ENCODE assay signal across 19 cellular contexts in genomic region chr6:108132863-108133262, GRCh38. TPM values are rescaled to one million over a fixed set of nuclear protein-coding genes. Genes with fewer than 3 reads are reported as not detected.
A peak's percentile ranks its signal among the peaks of the same experiment; 100 is the strongest.
DNase-seq lines count a peak whose midpoint lies in the region; ATAC-seq, FAIRE-seq and TF ChIP-seq lines count a peak whose summit lies in the region.
"Had no signal": no experiment of that assay in that cellular context is flagged by ENCODE, and none has a peak within 500 bp of the region (broad histone marks: within the 10 kb centered on the region; RNA-seq: fewer than 3 reads in every experiment).

No MANE protein-coding gene starts in this region.

- no peaks in the 10 kb centered on the region for H3K36me3 Mint-ChIP-seq in activated naive CD4-positive, alpha-beta T cell treated with anti-CD3 and anti-CD28 coated beads for 36 hours (ENCODE audit: low read depth)
- no peaks in the 10 kb centered on the region for H3K36me3 Mint-ChIP-seq in T-helper 17 cell (ENCODE audit: low read depth)
- no peaks in the 10 kb centered on the region for H3K36me3 Mint-ChIP-seq in stimulated activated naive B cell treated with anti-CD40 and anti-IgM and Interleukin-4, amounts not matched to agents 10 μg/mL and 1 μg/mL and 100 μg/mL, for 72 hours

- H3K27ac ChIP-seq in kidney (ENCODE audit: low read depth in 2 of 2, low read length in 2 of 2): no peak overlapping the region

- CTCF ChIA-PET in activated naive CD4-positive, alpha-beta T cell treated with anti-CD3 and anti-CD28 coated beads for 36 hours (lab: Charles Lee): no interaction called here

- H3K27me3 Mint-ChIP-seq in activated naive CD4-positive, alpha-beta T cell treated with anti-CD3 and anti-CD28 coated beads for 36 hours (ENCODE audit: low read depth): peaks cover 68% of the 10 kb centered on the region
- H3K27me3 Mint-ChIP-seq in T-helper 17 cell: peaks cover 79% of the 10 kb centered on the region
- H3K27me3 Mint-ChIP-seq in stimulated activated naive B cell treated with anti-CD40 and anti-IgM and Interleukin-4, amounts not matched to agents 10 μg/mL and 1 μg/mL and 100 μg/mL, for 72 hours: peaks cover 56 to 90% of the 10 kb centered on the region in 2 donors

- H3K4me3 ChIP-seq in iPS-15b (ENCODE audit: low read depth, low read length): peak overlapping the region; percentile 5
- no peak overlapping the region for H3K4me3 ChIP-seq in kidney (ENCODE audit: low read length in 2 of 2)

- peaks cover 86% of the 10 kb centered on the region for H3K27me3 ChIP-seq in iPS-15b (ENCODE audit: control insufficient read depth, insufficient read depth, low read length)

- H3K27ac Mint-ChIP-seq in activated naive CD4-positive, alpha-beta T cell treated with anti-CD3 and anti-CD28 coated beads for 36 hours: no peak overlapping the region
- H3K27ac Mint-ChIP-seq in T-helper 17 cell: no peak overlapping the region
- no peak overlapping the region for H3K27ac Mint-ChIP-seq in stimulated activated naive B cell treated with anti-CD40 and anti-IgM and Interleukin-4, amounts not matched to agents 10 μg/mL and 1 μg/mL and 100 μg/mL, for 72 hours
- H3K27ac Mint-ChIP-seq: T-helper 2 cell treated with Interferon-gamma antibody and Interleukin-4, amounts not matched to agents 5 μg/mL and 100 μg/mL, for 36 hours had no signal

- H3K4me1 ChIP-seq in iPS-15b (ENCODE audit: control insufficient read depth, insufficient read depth, low read length): peaks cover 19% of the 10 kb centered on the region
- H3K4me1 ChIP-seq in kidney (ENCODE audit: control insufficient read depth in 1 of 2, insufficient read depth in 1 of 2, low read depth in 1 of 2, low read length in 2 of 2): peaks cover 0 to 3% of the 10 kb centered on the region in 2 donors

- H3K9me3 ChIP-seq in T-helper 17 cell (ENCODE audit: control insufficient read depth, low read length, poor library complexity, severe bottlenecking) (no peaks in the 10 kb centered on the region), iPS-15b (ENCODE audit: control insufficient read depth, insufficient read depth, low read length) (no peaks in the 10 kb centered on the region), kidney (ENCODE audit: control insufficient read depth in 1 of 2, low read length in 2 of 2) (no peaks in the 10 kb centered on the region)

- no peak for DNase-seq in activated naive CD4-positive, alpha-beta T cell treated with anti-CD3 and anti-CD28 coated beads for 36 hours
- no peak for DNase-seq in activated naive CD4-positive, alpha-beta T cell treated with anti-CD3 and anti-CD28 coated beads, Interleukin-2, amount 50 U/mL, for 16 hours
- no peak for DNase-seq in T-helper 17 cell
- no peak for DNase-seq in stimulated activated naive B cell treated with anti-CD40 and anti-IgM and Interleukin-4, amounts not matched to agents 10 μg/mL and 1 μg/mL and 100 μg/mL, for 72 hours
- DNase-seq in D341Med (ENCODE audit: low spot score): no peak
- DNase-seq in nucleus accumbens (lab: John Stamatoyannopoulos, UW): no peak
- no peak for DNase-seq in kidney
- DNase-seq: ACHN; activated CD4-positive, alpha-beta T cell treated with anti-CD3 and anti-CD28 coated beads, Interleukin-2, amount 50 U/mL, for 1 hour; activated T-cell treated with anti-CD3 and anti-CD28 coated beads, Interleukin-2, amount 50 U/mL, for 4 hours; central memory CD4-positive, alpha-beta T cell; effector CD8-positive, alpha-beta T cell; NCI-H1105 had no signal

- H3K4me1 Mint-ChIP-seq in activated naive CD4-positive, alpha-beta T cell treated with anti-CD3 and anti-CD28 coated beads for 36 hours (ENCODE audit: low read depth): peaks cover 15% of the 10 kb centered on the region
- H3K4me1 Mint-ChIP-seq in T-helper 17 cell: peaks cover 5% of the 10 kb centered on the region
- H3K4me1 Mint-ChIP-seq in stimulated activated naive B cell treated with anti-CD40 and anti-IgM and Interleukin-4, amounts not matched to agents 10 μg/mL and 1 μg/mL and 100 μg/mL, for 72 hours: peaks cover 10 to 14% of the 10 kb centered on the region in 2 donors

- H3K36me3 ChIP-seq in iPS-15b (ENCODE audit: control insufficient read depth, insufficient read depth, low read length) (no peaks in the 10 kb centered on the region), kidney (ENCODE audit: control insufficient read depth in 1 of 2, insufficient read depth in 2 of 2, low read length in 2 of 2) (no peaks in the 10 kb centered on the region)

- FAIRE-seq in kidney (lab: Jason Lieb, UNC): no peak
- FAIRE-seq: GM12878 had no signal

- intact Hi-C loops in activated naive CD4-positive, alpha-beta T cell treated with anti-CD3 and anti-CD28 coated beads for 36 hours (cut with micrococcal nuclease): no loop called here
- intact Hi-C loops in kidney (cut with DNase I): no loop called here

- no peaks in the 10 kb centered on the region for H3K9me3 Mint-ChIP-seq in activated naive CD4-positive, alpha-beta T cell treated with anti-CD3 and anti-CD28 coated beads for 36 hours
- peaks cover 0 to 7% of the 10 kb centered on the region in 2 donors for H3K9me3 Mint-ChIP-seq in stimulated activated naive B cell treated with anti-CD40 and anti-IgM and Interleukin-4, amounts not matched to agents 10 μg/mL and 1 μg/mL and 100 μg/mL, for 72 hours
- H3K9me3 Mint-ChIP-seq: activated T-cell treated with anti-CD3 and anti-CD28 coated beads, Interleukin-2, amount 50 U/mL, for 4 hours; T-helper 2 cell treated with Interferon-gamma antibody and Interleukin-4, amounts not matched to agents 5 μg/mL and 100 μg/mL, for 36 hours had no signal

- ATAC-seq in T-helper 17 cell: no peak
- peak; percentile 48 to 61 for ATAC-seq in stimulated activated naive B cell treated with anti-CD40 and anti-IgM and Interleukin-4, amounts not matched to agents 10 μg/mL and 1 μg/mL and 100 μg/mL, for 72 hours (replicated peaks)

- H3K9ac ChIP-seq in iPS-15b (ENCODE audit: low read depth, low read length): no peak overlapping the region
- no peak overlapping the region for H3K9ac ChIP-seq in kidney (ENCODE audit: low read length in 2 of 2)

- TF ChIP-seq CTCF in kidney (IDR thresholded peaks at IDR 0.05; ENCODE audit: borderline replicate concordance, extremely low read depth, insufficient read depth): no peak

- H3K4me3 Mint-ChIP-seq in activated naive CD4-positive, alpha-beta T cell treated with anti-CD3 and anti-CD28 coated beads for 36 hours: peak overlapping the region; percentile 79
- H3K4me3 Mint-ChIP-seq in T-helper 17 cell: peak overlapping the region; percentile 93
- H3K4me3 Mint-ChIP-seq in stimulated activated naive B cell treated with anti-CD40 and anti-IgM and Interleukin-4, amounts not matched to agents 10 μg/mL and 1 μg/mL and 100 μg/mL, for 72 hours: peak overlapping the region; percentile 83 to 89

RNA-seq across cellular contexts. Expression of gene NR2E1, which starts 33.0 kb away (rescaled TPM):
- total RNA-seq in activated naive CD4-positive, alpha-beta T cell treated with anti-CD3 and anti-CD28 coated beads for 36 hours: not detected
- total RNA-seq in T-helper 17 cell (not detected), kidney (not detected)
- polyA plus RNA-seq in kidney (ENCODE audit: insufficient read depth, low read depth, low replicate concordance): not detected
- total RNA-seq: activated T-cell treated with anti-CD3 and anti-CD28 coated beads, Interleukin-2, amount 50 U/mL, for 4 hours; GM12878; mucosa of gallbladder; posterior vena cava; urinary bladder had no signal
- polyA plus RNA-seq: GM12878, urinary bladder had no signal

RNA-seq across cellular contexts. Expression of gene OSTM1, which starts 58.3 kb away (rescaled TPM):
- 1 to 10 TPM; 7.1 to 7.5 TPM for total RNA-seq in activated naive CD4-positive, alpha-beta T cell treated with anti-CD3 and anti-CD28 coated beads for 36 hours
- total RNA-seq in T-helper 17 cell (10 to 100 TPM; 36.7 to 38.5 TPM), kidney (34.5 TPM)
- polyA plus RNA-seq in kidney (ENCODE audit: insufficient read depth, low read depth, low replicate concordance): 19.8 TPM
